In the genomic region with DNA sequence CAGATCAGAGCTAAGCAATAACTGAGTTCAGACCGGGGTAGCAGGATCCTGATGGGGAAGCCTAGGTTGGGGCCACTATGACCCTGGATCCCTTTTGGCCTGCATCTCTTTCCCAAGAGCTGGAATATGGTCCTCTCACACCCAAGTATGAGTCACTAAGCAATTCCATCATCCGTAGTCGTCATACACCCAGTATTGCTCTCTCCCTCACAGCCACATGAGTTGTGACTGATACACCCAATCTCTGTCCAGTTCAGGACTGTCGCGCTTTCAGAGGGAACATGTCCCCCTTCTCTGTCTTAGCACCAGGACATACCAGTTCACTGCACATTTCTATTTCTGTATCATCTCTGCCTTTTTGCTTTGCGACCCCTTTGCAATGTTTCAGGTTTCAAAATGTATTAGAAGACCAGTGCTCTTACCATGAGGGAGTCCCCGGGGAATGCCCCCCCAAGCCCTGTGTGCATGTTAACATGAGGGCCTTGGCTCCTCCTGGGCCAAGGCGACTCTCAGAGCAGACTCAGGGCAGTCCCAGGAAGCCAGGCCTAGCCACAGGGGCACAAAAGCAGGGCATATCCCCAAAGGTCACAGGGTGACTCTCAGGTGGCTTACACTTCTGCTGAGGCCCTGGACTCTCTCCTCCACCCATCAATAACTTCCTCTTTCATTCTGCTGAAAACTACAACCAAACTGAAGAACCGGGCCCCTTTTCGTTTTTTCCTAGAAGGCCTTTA, we compare ENCODE assay signal across 11 cellular contexts.
DNase-seq lines count a peak whose midpoint lies in the region; ATAC-seq, FAIRE-seq and TF ChIP-seq lines count a peak whose summit lies in the region.
"Had no signal": no experiment of that assay in that cellular context is flagged by ENCODE, and none has a peak within 500 bp of the region (broad histone marks: within the 10 kb centered on the region; RNA-seq: fewer than 3 reads in every experiment).

No MANE protein-coding gene starts in this region.

- H2BK20ac ChIP-seq in H9 (ENCODE audit: low read depth, low read length, poor library complexity, severe bottlenecking) = no peak overlapping the region

- H4K20me1 ChIP-seq in GM23338 (replicated peaks; ENCODE audit: insufficient read depth) (0 out of 2 replicates have a peak, but pooled peaks cover 3% of the 10 kb centered on the region), H9 (ENCODE audit: control insufficient read depth, insufficient read depth, insufficient read length) (no peaks in the 10 kb centered on the region)

- H3F3A ChIP-seq in GM23338 (replicated peaks; ENCODE audit: low read depth) = no peaks in the 10 kb centered on the region

- no peak overlapping the region for H3K56ac ChIP-seq in H9 (ENCODE audit: insufficient read length, low read depth, low read length)

- H3K79me2 ChIP-seq in GM23338 (replicated peaks; ENCODE audit: insufficient read depth) (no peaks in the 10 kb centered on the region), H9 (ENCODE audit: insufficient read depth, low read length) (no peaks in the 10 kb centered on the region)

- H3K79me1 ChIP-seq in mesenchymal stem cell (replicated peaks; ENCODE audit: low read length, poor library complexity, severe bottlenecking) (no peaks in the 10 kb centered on the region), H9 (ENCODE audit: insufficient read depth, low read depth, low read length, poor library complexity, severe bottlenecking) (no peaks in the 10 kb centered on the region)

- no peak for ATAC-seq in GM23338

- no peak overlapping the region for H4K5ac ChIP-seq in H9 (ENCODE audit: insufficient read length, low read depth, low read length)

- H2AK5ac ChIP-seq in mesenchymal stem cell (ENCODE audit: low read length, severe bottlenecking) (no peak overlapping the region), H9 (ENCODE audit: insufficient read length, low read length) (no peak overlapping the region)

- H3K23me2 ChIP-seq in H9 (ENCODE audit: insufficient read length, low read depth, low read length, poor library complexity, severe bottlenecking) = no peaks in the 10 kb centered on the region

- H3K9me3 ChIP-seq in mesenchymal stem cell (ENCODE audit: control insufficient read depth, low read length) = no peaks in the 10 kb centered on the region
- no peaks in the 10 kb centered on the region for H3K9me3 ChIP-seq in testis
- no peaks in the 10 kb centered on the region for H3K9me3 ChIP-seq in H9 (ENCODE audit: control insufficient read depth, low read depth, low read length)

- H2BK12ac ChIP-seq in mesenchymal stem cell (ENCODE audit: low read length in 2 of 2) = no peak overlapping the region
- no peak overlapping the region for H2BK12ac ChIP-seq in H9 (ENCODE audit: insufficient read length, low read depth, low read length)

- H3K27me3 Mint-ChIP-seq in GM23338 (ENCODE audit: insufficient read depth, low read depth, poor library complexity) (peaks cover 3% of the 10 kb centered on the region), H9 (ENCODE audit: low read depth) (no peaks in the 10 kb centered on the region)

- peak overlapping the region; percentile 54; the same call in 1 of the 2 replicates for H3K27ac Mint-ChIP-seq in GM23338
- no peak overlapping the region for H3K27ac Mint-ChIP-seq in H9

- no peaks in the 10 kb centered on the region for H3K4me1 ChIP-seq in GM23338 (ENCODE audit: insufficient read depth)
- H3K4me1 ChIP-seq in mesenchymal stem cell (ENCODE audit: control insufficient read depth, insufficient read depth, low read depth, low read length) = no peaks in the 10 kb centered on the region
- H3K4me1 ChIP-seq in testis = peaks cover 15% of the 10 kb centered on the region
- H3K4me1 ChIP-seq in H9 (ENCODE audit: insufficient read depth, low read length) = no peaks in the 10 kb centered on the region

- peak; percentile 9 for FAIRE-seq in GM12891 (lab: Jason Lieb, UNC)
- FAIRE-seq: keratinocyte had no signal

- TF ChIP-seq CTCF in GM23338 (conservative IDR thresholded peaks at IDR 0.05; ENCODE audit: low read depth in 2 of 2) = no peak
- TF ChIP-seq CTCF in testis (IDR thresholded peaks at IDR 0.05) = no peak
- no peak for TF ChIP-seq CTCF in H9 (conservative IDR thresholded peaks at IDR 0.05)

- peaks cover 6% of the 10 kb centered on the region; the same call in 2 of the 3 replicates for H3K4me1 Mint-ChIP-seq in GM23338
- H3K4me1 Mint-ChIP-seq in H9 = peaks cover 7% of the 10 kb centered on the region in 2 experiments; a peak in 2 of 4 replicates

- H3K27me3 ChIP-seq in GM23338 (ENCODE audit: insufficient read depth) (no peaks in the 10 kb centered on the region), mesenchymal stem cell (ENCODE audit: control insufficient read depth in 1 of 2, insufficient read depth in 1 of 2, low read length in 2 of 2) (no peaks in the 10 kb centered on the region), testis (no peaks in the 10 kb centered on the region), H9 (ENCODE audit: insufficient read depth, low read length) (no peaks in the 10 kb centered on the region)

- H3K4me2 ChIP-seq in GM23338 = no peak overlapping the region
- no peak overlapping the region for H3K4me2 ChIP-seq in mesenchymal stem cell (ENCODE audit: low read length, poor library complexity, severe bottlenecking)
- H3K4me2 ChIP-seq in H9 (ENCODE audit: insufficient read depth, insufficient read length, low read length) = no peak overlapping the region

- H2AFZ ChIP-seq in GM23338 = no peak overlapping the region
- H2AFZ ChIP-seq in mesenchymal stem cell (ENCODE audit: low read depth, low read length) = no peak overlapping the region
- H2AFZ ChIP-seq in H9 (ENCODE audit: low read length) = no peak overlapping the region

- WGBS in mesenchymal stem cell = 93% methylated on average over 10 of the region's 10 CpGs
- WGBS in testis, 2 donors = 88 to 93% methylated on average over 10 of the region's 10 CpGs
- no CpG with 5 or more reads among the region's 10 CpGs for WGBS in H9 (ENCODE audit: extremely low coverage, insufficient read length, low lambda C conversion rate)

- H3K4ac ChIP-seq in mesenchymal stem cell (ENCODE audit: low read depth in 1 of 2, low read length in 2 of 2) (no peak overlapping the region), H9 (ENCODE audit: low read depth, low read length) (no peak overlapping the region)

- H4K8ac ChIP-seq in mesenchymal stem cell (ENCODE audit: low read length) (no peak overlapping the region), H9 (replicated peaks; ENCODE audit: insufficient read length, low read depth, low read length) (no peak overlapping the region)

- H2BK5ac ChIP-seq in mesenchymal stem cell (ENCODE audit: low read depth, low read length, poor library complexity, severe bottlenecking) (no peak overlapping the region), H9 (ENCODE audit: insufficient read length, low read length) (no peak overlapping the region)

- H3K9me2 ChIP-seq in GM23338 (ENCODE audit: insufficient read depth) = no peaks in the 10 kb centered on the region

- intact Hi-C loops in testis (cut with DNase I; ENCODE audit: low total_unique reads) = no loop called here

- H2BK120ac ChIP-seq in mesenchymal stem cell (ENCODE audit: low read depth, low read length) (no peak overlapping the region), H9 (ENCODE audit: low read depth, low read length, poor library complexity, severe bottlenecking) (no peak overlapping the region)

- H3K9ac ChIP-seq in mesenchymal stem cell (ENCODE audit: low read length) = no peak overlapping the region
- H3K9ac ChIP-seq in H9 (ENCODE audit: extremely low read depth, insufficient read length, low read length) = no peak overlapping the region

- H3K4me3 ChIP-seq in GM23338 = no peak overlapping the region
- no peak overlapping the region for H3K4me3 ChIP-seq in mesenchymal stem cell (ENCODE audit: insufficient read depth in 1 of 2, low read depth in 1 of 2, low read length in 2 of 2)
- H3K4me3 ChIP-seq in testis = no peak overlapping the region

- H3K4me3 Mint-ChIP-seq in GM23338 = no peak overlapping the region
- no peak overlapping the region for H3K4me3 Mint-ChIP-seq in H9

- H2BK15ac ChIP-seq in mesenchymal stem cell (ENCODE audit: low read depth, poor library complexity, severe bottlenecking) (no peak overlapping the region), H9 (ENCODE audit: low read depth, low read length) (no peak overlapping the region)

- no peak overlapping the region for H3T11ph ChIP-seq in H9 (ENCODE audit: low read length)

- H3K27ac ChIP-seq in GM23338 (ENCODE audit: low read depth) (no peak overlapping the region), mesenchymal stem cell (ENCODE audit: low read length, poor library complexity, severe bottlenecking) (no peak overlapping the region), testis (no peak overlapping the region), H9 (ENCODE audit: insufficient read length, low read depth, low read length) (no peak overlapping the region)

- H3K36me3 Mint-ChIP-seq in GM23338 (ENCODE audit: low read depth) (no peaks in the 10 kb centered on the region), H9 (ENCODE audit: insufficient read depth in 1 of 3, low read depth in 3 of 3) (no peaks in the 10 kb centered on the region; a peak in 1 of 7 replicates)

- no peaks in the 10 kb centered on the region for H3K9me3 Mint-ChIP-seq in GM23338
- H3K9me3 Mint-ChIP-seq in H9 = no peaks in the 10 kb centered on the region

- TF ChIP-seq POLR2A in GM12891 (IDR thresholded peaks at IDR 0.05; ENCODE audit: low read depth, low read length) (no peak), testis (IDR thresholded peaks at IDR 0.05) (no peak)

- DNase-seq in GM12891 (ENCODE audit: insufficient read length, low spot score) = peak; percentile 44
- DNase-seq in GM23338 (ENCODE audit: low spot score) = no peak
- peak; percentile 10 for DNase-seq in SW480 (ENCODE audit: low spot score)
- DNase-seq in mesenchymal stem cell = peak; percentile 41
- DNase-seq in testis = no peak
- DNase-seq in H9 = no peak
- DNase-seq in activated CD4-positive, CD25-positive, alpha-beta regulatory T cell treated with anti-CD3 and anti-CD28 coated beads, Interleukin-2, amount 50 U/mL, for 72 hours = no peak
- DNase-seq in COLO668 (lab: John Stamatoyannopoulos, UW; ENCODE audit: unreplicated experiment) = no peak
- DNase-seq: dermis blood vessel endothelial cell, GDM1 had no signal

- H3K23ac ChIP-seq in mesenchymal stem cell (ENCODE audit: low read length in 2 of 2) (peak overlapping the region in 1 of 2 experiments; percentile 61), H9 (ENCODE audit: insufficient read length, low read depth, low read length) (no peak overlapping the region)

- no peak overlapping the region for H4K91ac ChIP-seq in mesenchymal stem cell (ENCODE audit: low read length)
- H4K91ac ChIP-seq in H9 (ENCODE audit: insufficient read length, low read depth, low read length) = no peak overlapping the region

- H3K36me3 ChIP-seq in GM23338 (ENCODE audit: insufficient read depth) = no peaks in the 10 kb centered on the region
- H3K36me3 ChIP-seq in mesenchymal stem cell (ENCODE audit: control insufficient read depth in 1 of 2, insufficient read depth in 2 of 2, low read depth in 1 of 2, low read length in 2 of 2) = peaks cover 0 to 5% of the 10 kb centered on the region in 2 experiments
- H3K36me3 ChIP-seq in testis (ENCODE audit: low read depth, missing control alignments) = no peaks in the 10 kb centered on the region

- H3K18ac ChIP-seq in mesenchymal stem cell (ENCODE audit: low read depth in 1 of 2, low read length in 2 of 2) = no peak overlapping the region
- no peak overlapping the region for H3K18ac ChIP-seq in H9 (ENCODE audit: insufficient read length, low read depth, low read length)

- H3K14ac ChIP-seq in mesenchymal stem cell (ENCODE audit: low read length in 2 of 2) (no peak overlapping the region), H9 (ENCODE audit: insufficient read depth, low read length) (no peak overlapping the region; the same call in 1 of the 2 replicates)

Comparison
In these comparisons a context has a peak if more than half of its experiments do, and no peak if none do; other contexts are left out.
1. DNase-seq: peak in GM12891 (single experiment), SW480 (single experiment) and mesenchymal stem cell (single experiment); none in GM23338 (single experiment), testis (single experiment), H9 (single experiment), activated CD4-positive, CD25-positive, alpha-beta regulatory T cell treated with anti-CD3 and anti-CD28 coated beads, Interleukin-2, amount 50 U/mL, for 72 hours (single experiment) and COLO668 (single experiment).